In the genomic region with DNA sequence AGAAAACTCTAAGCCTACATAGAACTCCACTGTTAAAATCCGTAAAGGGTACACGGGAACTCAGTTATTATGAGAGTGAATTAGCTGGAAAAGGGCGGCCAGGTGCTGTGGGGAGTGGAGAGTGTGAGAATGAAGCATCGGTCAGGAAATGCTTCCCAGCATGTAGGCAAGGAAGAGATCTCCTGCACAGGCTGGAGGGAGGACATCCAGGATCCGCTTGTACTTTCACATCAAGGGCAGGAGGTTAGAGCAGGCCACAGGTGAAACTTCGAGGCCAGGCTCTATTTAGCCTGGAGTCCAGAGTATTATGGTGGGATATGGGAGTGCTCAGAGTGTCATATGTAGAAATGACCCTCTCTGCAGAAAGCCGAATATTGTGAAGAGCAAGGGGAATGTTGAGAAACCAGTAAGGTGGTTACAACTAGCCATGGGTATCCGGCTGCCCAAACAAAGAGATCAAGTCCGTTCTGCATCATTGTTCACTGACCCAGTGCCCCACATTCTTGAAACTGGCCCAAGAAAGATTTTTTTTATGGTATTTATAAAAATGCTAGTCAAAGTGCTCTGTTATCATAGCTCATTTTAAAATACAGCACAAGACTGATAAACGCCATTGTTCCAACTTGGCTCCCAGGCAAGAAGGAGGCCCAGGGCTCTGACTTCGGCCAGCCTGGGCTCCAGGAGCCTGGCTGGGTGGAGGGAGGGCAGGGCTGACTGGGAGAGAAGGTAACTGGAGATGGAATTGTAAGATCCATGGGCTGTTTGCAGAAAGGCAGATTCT, we compare ENCODE assay signal across 16 cellular contexts.
A peak's percentile ranks its signal among the peaks of the same experiment; 100 is the strongest.
DNase-seq lines count a peak whose midpoint lies in the region; ATAC-seq and TF ChIP-seq lines count a peak whose summit lies in the region.
"Had no signal": no experiment of that assay in that cellular context is flagged by ENCODE, and none has a peak within 500 bp of the region (broad histone marks: within the 10 kb centered on the region; RNA-seq: fewer than 3 reads in every experiment).

No MANE protein-coding gene starts in this region.

- TF ChIP-seq CTCF in BE2C (IDR thresholded peaks at IDR 0.05; ENCODE audit: low read depth, low read length): no peak

- peak; percentile 27 for DNase-seq in H7
- DNase-seq in glomerular visceral epithelial cell (ENCODE audit: extremely low spot score): peak; percentile 84
- peak; percentile 88 for DNase-seq in renal cortical epithelial cell (ENCODE audit: low read depth)
- DNase-seq in activated CD4-positive, alpha-beta T cell treated with anti-CD3 and anti-CD28 coated beads for 48 hours: no peak
- no peak for DNase-seq in BE2C
- DNase-seq: CD8-positive, alpha-beta T cell; immature natural killer cell; naive B cell; NCI-H146; NCI-H526; Right ventricle myocardium superior; small intestine had no signal

- H3K4me1 ChIP-seq in BE2C: peaks cover 4% of the 10 kb centered on the region; the same call in 1 of the 2 replicates

- no peaks in the 10 kb centered on the region for H3K36me3 ChIP-seq in H7 (replicated peaks; ENCODE audit: control insufficient read depth, insufficient read depth, low read length)
- H3K36me3 ChIP-seq in BE2C: no peaks in the 10 kb centered on the region

- H3K27me3 ChIP-seq in H7 (ENCODE audit: control insufficient read depth, insufficient read depth, low read length) (no peaks in the 10 kb centered on the region), BE2C (no peaks in the 10 kb centered on the region)

- no peak overlapping the region for H3K4me3 ChIP-seq in H7 (ENCODE audit: insufficient read depth, low read depth, low read length)
- H3K4me3 ChIP-seq in BE2C (ENCODE audit: low read depth, low read length): no peak overlapping the region
- H3K4me3 ChIP-seq: coronary artery had no signal

- H3K9me3 ChIP-seq in BE2C: no peaks in the 10 kb centered on the region

- ATAC-seq in SK-N-SH treated with all-trans-retinoic acid at 6 μM for 48 hours (peak; percentile 70), HG02610 (IDR thresholded peaks at IDR 0.05; ENCODE audit: unreplicated experiment) (no peak), HG03139 (IDR thresholded peaks at IDR 0.05; ENCODE audit: unreplicated experiment) (no peak)
- ATAC-seq: CD8-positive, alpha-beta T cell had no signal

TF ChIP-seq in SK-N-SH treated with all-trans-retinoic acid at 6 μM for 48 hours, 23 proteins besides CTCF, POLR2A, EP300 and RAD21:
- TF ChIP-seq ZC3H10 (CRISPR knock-in tag; IDR thresholded peaks at IDR 0.05) (no peak), ZNF565 (CRISPR knock-in tag; conservative IDR thresholded peaks at IDR 0.05; ENCODE audit: low read depth) (no peak), ZFP30 (CRISPR knock-in tag; IDR thresholded peaks at IDR 0.05) (no peak), ISL1 (CRISPR knock-in tag; IDR thresholded peaks at IDR 0.05) (peak; percentile 70)

Comparison
In these comparisons a context has a peak if more than half of its experiments do, and no peak if none do; other contexts are left out.
1. DNase-seq: peak in H7 (single experiment), glomerular visceral epithelial cell (single experiment) and renal cortical epithelial cell (single experiment); none in activated CD4-positive, alpha-beta T cell treated with anti-CD3 and anti-CD28 coated beads for 48 hours (single experiment) and BE2C (single experiment).